15 cellular contexts compared by ENCODE assay signal in the genomic region with DNA sequence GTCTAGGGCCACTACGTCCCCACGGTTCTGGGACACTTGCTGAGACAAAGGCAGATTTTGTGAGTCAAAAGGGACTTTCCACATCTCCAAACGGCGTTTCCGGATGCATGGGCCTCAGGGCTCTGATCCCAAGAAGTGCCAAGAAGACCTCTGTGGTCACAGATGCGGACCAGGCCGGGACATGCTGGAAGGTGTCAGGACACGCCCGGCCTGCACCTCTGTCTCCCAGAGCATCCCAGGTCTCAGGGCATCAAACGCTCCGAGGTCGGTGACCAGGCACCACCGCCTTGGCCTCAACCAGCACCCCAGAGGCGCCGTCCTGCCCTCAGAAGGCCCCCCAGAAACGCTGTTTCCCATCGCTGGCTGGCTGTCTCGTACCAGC. TPM values are rescaled to one million over a fixed set of nuclear protein-coding genes. Genes with fewer than 3 reads are reported as not detected.
DNase-seq lines count a peak whose midpoint lies in the region; ATAC-seq and TF ChIP-seq lines count a peak whose summit lies in the region.
"Had no signal": no experiment of that assay in that cellular context is flagged by ENCODE, and none has a peak within 500 bp of the region (broad histone marks: within the 10 kb centered on the region; RNA-seq: fewer than 3 reads in every experiment).

No MANE protein-coding gene starts in this region.

- H3K9me3 Mint-ChIP-seq in naive B cell (no peaks in the 10 kb centered on the region), nephron progenitor cell (peaks cover 4% of the 10 kb centered on the region)
- H3K9me3 Mint-ChIP-seq: activated T-cell treated with anti-CD3 and anti-CD28 coated beads, Interleukin-2, amount 50 U/mL, for 4 hours had no signal

- peaks cover 21% of the 10 kb centered on the region for H3K4me1 ChIP-seq in body of pancreas
- H3K4me1 ChIP-seq: pancreas had no signal

- H3K36me3 ChIP-seq in body of pancreas (replicated peaks in 1 of 2; ENCODE audit: insufficient read depth in 1 of 2, low read depth in 2 of 2), result no peaks in the 10 kb centered on the region
- H3K36me3 ChIP-seq: heart right ventricle, pancreas, transverse colon had no signal

- H3K4me1 Mint-ChIP-seq in naive B cell (peaks cover 10 to 23% (median 16%) of the 10 kb centered on the region in 3 donors), nephron progenitor cell (peaks cover 52% of the 10 kb centered on the region)

- TF ChIP-seq CTCF in body of pancreas (IDR thresholded peaks at IDR 0.05) (no peak), GM10266 (IDR thresholded peaks at IDR 0.05; ENCODE audit: control insufficient read depth, insufficient read depth, low read depth, missing control alignments) (no peak), nephron progenitor cell (IDR thresholded peaks at IDR 0.05) (no peak)

- H3K4me3 ChIP-seq in body of pancreas, result no peak overlapping the region
- H3K4me3 ChIP-seq: heart right ventricle, lung, pancreas, transverse colon had no signal

- no peaks in the 10 kb centered on the region for H3K9me3 ChIP-seq in body of pancreas
- H3K9me3 ChIP-seq: heart right ventricle, pancreas, transverse colon had no signal

- H3K4me3 Mint-ChIP-seq in naive B cell, result peak overlapping the region in 4 of 8 donors; percentile 16 to 73 (median 60)
- no peak overlapping the region for H3K4me3 Mint-ChIP-seq in nephron progenitor cell
- H3K4me3 Mint-ChIP-seq: activated naive CD4-positive, alpha-beta T cell treated with anti-CD3 and anti-CD28 coated beads, Interleukin-2, amount 10 ng/mL, durations not matched to agents 7 days and 5 days; activated T-cell treated with anti-CD3 and anti-CD28 coated beads, Interleukin-2, amount 50 U/mL, for 4 hours; stimulated activated naive CD8-positive, alpha-beta T cell treated with anti-CD3 and anti-CD28 coated beads, Interleukin-15, amount 100 ng/mL, for 72 hours had no signal

- TF ChIP-seq POLR2A in body of pancreas (IDR thresholded peaks at IDR 0.05), result no peak

- 47 to 71% methylated on average over 6 to 17 of the region's 18 CpGs for WGBS in body of pancreas, 2 donors

- no peaks in the 10 kb centered on the region for H3K36me3 Mint-ChIP-seq in naive B cell
- no peaks in the 10 kb centered on the region for H3K36me3 Mint-ChIP-seq in nephron progenitor cell (ENCODE audit: low read depth)
- H3K36me3 Mint-ChIP-seq: activated naive CD4-positive, alpha-beta T cell treated with anti-CD3 and anti-CD28 coated beads, Interleukin-2, amount 10 ng/mL, durations not matched to agents 7 days and 5 days had no signal

- peak; percentile 17 for ATAC-seq in GM18868 (IDR thresholded peaks at IDR 0.05; ENCODE audit: unreplicated experiment)
- ATAC-seq in HG03442 (IDR thresholded peaks at IDR 0.05; ENCODE audit: unreplicated experiment), result peak; percentile 22
- ATAC-seq in body of pancreas, result peak; percentile 24
- no peak for ATAC-seq in naive B cell (ENCODE audit: low read depth in 2 of 2)
- no peak for ATAC-seq in GM21717 (IDR thresholded peaks at IDR 0.05; ENCODE audit: unreplicated experiment)

- no peaks in the 10 kb centered on the region for H3K27me3 ChIP-seq in body of pancreas
- H3K27me3 ChIP-seq: heart right ventricle, pancreas, transverse colon had no signal

- intact Hi-C loops in body of pancreas (cut with DNase I), result loop anchor here (5.0 kb wide), 1 partner anchor 212 kb away; no protein-coding TSS in a partner anchor

- DNase-seq in body of pancreas (peak in 1 of 4 donors; percentile 8), naive B cell (no peak), GM10266 (ENCODE audit: extremely low spot score) (no peak), nephron progenitor cell (no peak), NCI-H1092 (lab: John Stamatoyannopoulos, UW) (no peak)

- peak overlapping the region in 4 of 6 donors; percentile 70 to 83 (median 78) for H3K27ac Mint-ChIP-seq in naive B cell
- H3K27ac Mint-ChIP-seq in nephron progenitor cell, result no peak overlapping the region
- H3K27ac Mint-ChIP-seq: stimulated activated naive CD8-positive, alpha-beta T cell treated with anti-CD3 and anti-CD28 coated beads, Interleukin-15, amount 100 ng/mL, for 72 hours had no signal

- H3K27me3 Mint-ChIP-seq in naive B cell (peaks cover 7 to 18% (median 11%) of the 10 kb centered on the region in 3 donors), nephron progenitor cell (ENCODE audit: low read depth, poor library complexity) (peaks cover 6% of the 10 kb centered on the region)
- H3K27me3 Mint-ChIP-seq: stimulated activated naive CD8-positive, alpha-beta T cell treated with anti-CD3 and anti-CD28 coated beads, Interleukin-15, amount 100 ng/mL, for 72 hours had no signal

- H3K27ac ChIP-seq in body of pancreas, result peak overlapping the region in 3 of 4 donors; percentile 17 to 66 (median 51)
- H3K27ac ChIP-seq: heart right ventricle, transverse colon had no signal

RNA-seq across cellular contexts. Expression of gene SLC12A7, which starts 27.9 kb away (rescaled TPM):
- 10 to 100 TPM; 35.5 to 42.8 TPM for total RNA-seq in body of pancreas
- polyA plus RNA-seq in naive B cell (ENCODE audit: low read depth in 6 of 6), result 10 to 100 TPM in 1 of 6 donors, 1 to 10 TPM in 5; 1.9 to 15.6 (median 5.8) TPM

Comparison
In these comparisons a context has a peak if more than half of its experiments do, and no peak if none do; other contexts are left out.
1. ATAC-seq: peak in GM18868 (single experiment), HG03442 (single experiment) and body of pancreas (single experiment); none in naive B cell (0 of 2) and GM21717 (single experiment).